20 cellular contexts compared by ENCODE assay signal in the genomic region with DNA sequence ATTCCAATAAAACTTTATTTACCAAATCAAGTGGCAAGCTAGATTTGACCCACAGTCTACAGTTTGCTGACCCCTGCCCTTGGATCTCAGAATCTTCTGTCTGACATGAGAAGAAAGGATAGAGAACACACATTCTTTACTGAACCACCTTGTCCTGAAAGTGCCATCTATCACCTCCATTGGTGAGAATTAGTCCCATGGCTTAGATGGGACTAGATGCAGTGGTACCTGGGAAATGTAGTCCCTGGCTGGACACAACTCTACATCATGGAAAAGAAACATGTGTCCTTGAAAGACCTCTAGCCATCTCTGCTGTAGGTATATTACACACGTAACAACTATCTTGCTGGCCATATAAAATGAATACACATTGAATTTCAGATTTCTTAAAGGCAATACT.
A peak's percentile ranks its signal among the peaks of the same experiment; 100 is the strongest.
DNase-seq lines count a peak whose midpoint lies in the region; ATAC-seq, FAIRE-seq and TF ChIP-seq lines count a peak whose summit lies in the region.
"Had no signal": no experiment of that assay in that cellular context is flagged by ENCODE, and none has a peak within 500 bp of the region (broad histone marks: within the 10 kb centered on the region; RNA-seq: fewer than 3 reads in every experiment).

No MANE protein-coding gene starts in this region.

- TF ChIP-seq CTCF in GM23338 (conservative IDR thresholded peaks at IDR 0.05; ENCODE audit: low read depth in 2 of 2) (no peak), WTC11 (IDR thresholded peaks at IDR 0.05) (no peak)

- peaks cover 4% of the 10 kb centered on the region; the same call in 1 of the 2 replicates for H3K9me2 ChIP-seq in GM23338 (ENCODE audit: insufficient read depth)

- no peaks in the 10 kb centered on the region for H3K36me3 Mint-ChIP-seq in GM23338 (ENCODE audit: low read depth)
- H3K36me3 Mint-ChIP-seq in WTC11, result no peaks in the 10 kb centered on the region
- H3K36me3 Mint-ChIP-seq: CD14-positive monocyte; CD4-positive, alpha-beta memory T cell; IgD-negative memory B cell had no signal

- H3K27me3 Mint-ChIP-seq in GM23338 (ENCODE audit: insufficient read depth, low read depth, poor library complexity), result no peaks in the 10 kb centered on the region
- no peaks in the 10 kb centered on the region; the same call in none of the 2 replicates for H3K27me3 Mint-ChIP-seq in WTC11 (ENCODE audit: low read depth)
- H3K27me3 Mint-ChIP-seq: CD4-positive, alpha-beta memory T cell; IgD-negative memory B cell had no signal

- no peaks in the 10 kb centered on the region for H3F3A ChIP-seq in GM23338 (replicated peaks; ENCODE audit: low read depth)

- no peak for FAIRE-seq in GM12891 (lab: Jason Lieb, UNC)
- FAIRE-seq: A549, HepG2 had no signal

- POLR2A ChIA-PET in WTC11 (lab: Charles Lee), result interaction anchor here (0.6 to 1.6 kb wide), 2 partner anchors 21 to 807 kb away, joined by 3 to 4 read pairs; no protein-coding TSS in a partner anchor

- H3K79me2 ChIP-seq in GM23338 (replicated peaks; ENCODE audit: insufficient read depth), result no peaks in the 10 kb centered on the region

- H3K27ac Mint-ChIP-seq in GM23338, result no peak overlapping the region
- no peak overlapping the region for H3K27ac Mint-ChIP-seq in WTC11
- H3K27ac Mint-ChIP-seq: CD14-positive monocyte; CD4-positive, alpha-beta memory T cell; IgD-negative memory B cell had no signal

- H3K27ac ChIP-seq in GM23338 (ENCODE audit: low read depth), result no peak overlapping the region
- H3K27ac ChIP-seq: 22Rv1, A549, BLaER1 had no signal

- H4K20me1 ChIP-seq in GM23338 (replicated peaks; ENCODE audit: insufficient read depth), result no peaks in the 10 kb centered on the region
- H4K20me1 ChIP-seq: BLaER1 had no signal

- ATAC-seq in GM23338 (peak; percentile 83), WTC11 (peak; percentile 92)
- ATAC-seq: A549, HepG2 had no signal

- no peaks in the 10 kb centered on the region for H3K36me3 ChIP-seq in GM23338 (ENCODE audit: insufficient read depth)
- H3K36me3 ChIP-seq: BLaER1 had no signal

- H3K4me3 ChIP-seq in GM23338, result no peak overlapping the region
- H3K4me3 ChIP-seq: A549, BLaER1 had no signal

- TF ChIP-seq POLR2A in GM12891 (IDR thresholded peaks at IDR 0.05; ENCODE audit: low read depth, low read length), result no peak

- H3K4me1 Mint-ChIP-seq in GM23338, result no peaks in the 10 kb centered on the region
- H3K4me1 Mint-ChIP-seq in WTC11, result no peaks in the 10 kb centered on the region
- H3K4me1 Mint-ChIP-seq: CD4-positive, alpha-beta memory T cell had no signal

- H3K4me3 Mint-ChIP-seq in GM23338 (no peak overlapping the region), WTC11 (no peak overlapping the region)
- H3K4me3 Mint-ChIP-seq: CD14-positive monocyte; CD4-positive, alpha-beta memory T cell; IgD-negative memory B cell had no signal

- H3K4me1 ChIP-seq in GM23338 (ENCODE audit: insufficient read depth), result no peaks in the 10 kb centered on the region
- H3K4me1 ChIP-seq: A549, BLaER1 had no signal

- no peaks in the 10 kb centered on the region for H3K27me3 ChIP-seq in GM23338 (ENCODE audit: insufficient read depth)
- H3K27me3 ChIP-seq: BLaER1 had no signal

- CTCF ChIA-PET in WTC11 (lab: Charles Lee), result interaction anchor here (1.4 kb wide), 1 partner anchor 219 kb away, joined by 4 read pairs; no protein-coding TSS in a partner anchor

- DNase-seq in DMS 273 (lab: John Stamatoyannopoulos, UW; ENCODE audit: unreplicated experiment), result peak; percentile 24
- no peak for DNase-seq in DMS 273 treated with DMSO at 0.1 percent for 48 hours (lab: John Stamatoyannopoulos, UW)
- peak; percentile 48 for DNase-seq in GM23338 (ENCODE audit: low spot score)
- DNase-seq in WTC11 (ENCODE audit: low spot score), result no peak
- DNase-seq in iPS-NIHi11 (ENCODE audit: low spot score), result peak; percentile 37
- DNase-seq in HK-2 (ENCODE audit: unreplicated experiment), result no peak
- DNase-seq in Ammon's horn (ENCODE audit: low spot score), result no peak
- no peak for DNase-seq in GM12891 (ENCODE audit: insufficient read length, low spot score)
- DNase-seq: AML-193; CD4-positive, alpha-beta memory T cell; DMS79; GDM1; HCEC 1CT; KG1 had no signal

- no peak overlapping the region for H3K4me2 ChIP-seq in GM23338
- H3K4me2 ChIP-seq: A549, BLaER1 had no signal

- no peaks in the 10 kb centered on the region for H3K9me3 Mint-ChIP-seq in GM23338
- peaks cover 14% of the 10 kb centered on the region for H3K9me3 Mint-ChIP-seq in WTC11
- H3K9me3 Mint-ChIP-seq: CD4-positive, alpha-beta memory T cell had no signal

- H2AFZ ChIP-seq in GM23338, result peak overlapping the region; percentile 48; the same call in 1 of the 2 replicates

TF ChIP-seq in GM23338, 12 proteins besides CTCF, POLR2A, EP300 and RAD21 (continues in another document):
- TF ChIP-seq STAT1 (IDR thresholded peaks at IDR 0.05; ENCODE audit: unreplicated experiment), result no peak
- TF ChIP-seq ZNF114 (CRISPR knock-in tag; IDR thresholded peaks at IDR 0.05), result no peak
- TF ChIP-seq EZH2 (IDR thresholded peaks at IDR 0.05; ENCODE audit: low read depth, unreplicated experiment), result no peak

TF ChIP-seq in WTC11, 78 proteins besides CTCF, POLR2A, EP300 and RAD21:
- TF ChIP-seq, protein P1, sequence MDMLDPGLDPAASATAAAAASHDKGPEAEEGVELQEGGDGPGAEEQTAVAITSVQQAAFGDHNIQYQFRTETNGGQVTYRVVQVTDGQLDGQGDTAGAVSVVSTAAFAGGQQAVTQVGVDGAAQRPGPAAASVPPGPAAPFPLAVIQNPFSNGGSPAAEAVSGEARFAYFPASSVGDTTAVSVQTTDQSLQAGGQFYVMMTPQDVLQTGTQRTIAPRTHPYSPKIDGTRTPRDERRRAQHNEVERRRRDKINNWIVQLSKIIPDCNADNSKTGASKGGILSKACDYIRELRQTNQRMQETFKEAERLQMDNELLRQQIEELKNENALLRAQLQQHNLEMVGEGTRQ (CRISPR knock-in tag; IDR thresholded peaks at IDR 0.05), result peak; percentile 65
- TF ChIP-seq, protein P2, sequence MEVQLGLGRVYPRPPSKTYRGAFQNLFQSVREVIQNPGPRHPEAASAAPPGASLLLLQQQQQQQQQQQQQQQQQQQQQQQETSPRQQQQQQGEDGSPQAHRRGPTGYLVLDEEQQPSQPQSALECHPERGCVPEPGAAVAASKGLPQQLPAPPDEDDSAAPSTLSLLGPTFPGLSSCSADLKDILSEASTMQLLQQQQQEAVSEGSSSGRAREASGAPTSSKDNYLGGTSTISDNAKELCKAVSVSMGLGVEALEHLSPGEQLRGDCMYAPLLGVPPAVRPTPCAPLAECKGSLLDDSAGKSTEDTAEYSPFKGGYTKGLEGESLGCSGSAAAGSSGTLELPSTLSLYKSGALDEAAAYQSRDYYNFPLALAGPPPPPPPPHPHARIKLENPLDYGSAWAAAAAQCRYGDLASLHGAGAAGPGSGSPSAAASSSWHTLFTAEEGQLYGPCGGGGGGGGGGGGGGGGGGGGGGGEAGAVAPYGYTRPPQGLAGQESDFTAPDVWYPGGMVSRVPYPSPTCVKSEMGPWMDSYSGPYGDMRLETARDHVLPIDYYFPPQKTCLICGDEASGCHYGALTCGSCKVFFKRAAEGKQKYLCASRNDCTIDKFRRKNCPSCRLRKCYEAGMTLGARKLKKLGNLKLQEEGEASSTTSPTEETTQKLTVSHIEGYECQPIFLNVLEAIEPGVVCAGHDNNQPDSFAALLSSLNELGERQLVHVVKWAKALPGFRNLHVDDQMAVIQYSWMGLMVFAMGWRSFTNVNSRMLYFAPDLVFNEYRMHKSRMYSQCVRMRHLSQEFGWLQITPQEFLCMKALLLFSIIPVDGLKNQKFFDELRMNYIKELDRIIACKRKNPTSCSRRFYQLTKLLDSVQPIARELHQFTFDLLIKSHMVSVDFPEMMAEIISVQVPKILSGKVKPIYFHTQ (CRISPR knock-in tag; IDR thresholded peaks at IDR 0.05), result no peak

TF ChIP-seq in GM12891, 5 proteins besides CTCF, POLR2A, EP300 and RAD21:
- TF ChIP-seq POU2F2 (IDR thresholded peaks at IDR 0.05; ENCODE audit: low read depth, low read length) (no peak), PAX5 (IDR thresholded peaks at IDR 0.05; ENCODE audit: insufficient read depth, low read length, severe bottlenecking) (no peak), TAF1 (IDR thresholded peaks at IDR 0.05; ENCODE audit: low read depth, low read length) (no peak), SPI1 (IDR thresholded peaks at IDR 0.05; ENCODE audit: low read depth, low read length) (no peak), POLR2AphosphoS5 (IDR thresholded peaks at IDR 0.05; ENCODE audit: low read depth, low read length) (no peak)

Comparison
In these comparisons a context has a peak if more than half of its experiments do, and no peak if none do; other contexts are left out.
1. DNase-seq: peak in DMS 273 (single experiment), GM23338 (single experiment) and iPS-NIHi11 (single experiment); none in DMS 273 treated with DMSO at 0.1 percent for 48 hours (single experiment), WTC11 (single experiment), HK-2 (single experiment), Ammon's horn (single experiment) and GM12891 (single experiment).